In genomic region chr2:69781321-69782248, GRCh38 we compare ENCODE assay signal across 1 cellular context.
TF ChIP-seq lines count a peak whose summit lies in the region.

No MANE protein-coding gene starts in this region.

TF ChIP-seq in HepG2, 621 proteins besides CTCF, POLR2A, EP300 and RAD21 (continued from another document and continues in another):
- 0 out of 2 replicates have a peak, but pooled peaks have one; percentile 34 for TF ChIP-seq BCL3 (CRISPR knock-in tag; IDR thresholded peaks at IDR 0.05)
- peak; percentile 91 for TF ChIP-seq ZNF644 (CRISPR knock-in tag; IDR thresholded peaks at IDR 0.05; ENCODE audit: low read depth)
- TF ChIP-seq RFXANK (CRISPR knock-in tag; IDR thresholded peaks at IDR 0.05), result peak; percentile 84
- TF ChIP-seq HOMEZ (CRISPR knock-in tag; IDR thresholded peaks at IDR 0.05; ENCODE audit: low read depth), result peak; percentile 88; the same call in 1 of the 2 replicates
- TF ChIP-seq SNAPC2 (CRISPR knock-in tag; IDR thresholded peaks at IDR 0.05), result peak; percentile 73; the same call in 1 of the 2 replicates
- TF ChIP-seq, protein P1, sequence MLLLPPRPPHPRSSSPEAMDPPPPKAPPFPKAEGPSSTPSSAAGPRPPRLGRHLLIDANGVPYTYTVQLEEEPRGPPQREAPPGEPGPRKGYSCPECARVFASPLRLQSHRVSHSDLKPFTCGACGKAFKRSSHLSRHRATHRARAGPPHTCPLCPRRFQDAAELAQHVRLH (CRISPR knock-in tag; IDR thresholded peaks at IDR 0.05; ENCODE audit: borderline replicate concordance, low read depth), result peak; percentile 95; the same call in 1 of the 2 replicates
- TF ChIP-seq ATF7-NPFF (CRISPR knock-in tag; IDR thresholded peaks at IDR 0.05; ENCODE audit: low read depth), result no peak
- TF ChIP-seq, protein P2, sequence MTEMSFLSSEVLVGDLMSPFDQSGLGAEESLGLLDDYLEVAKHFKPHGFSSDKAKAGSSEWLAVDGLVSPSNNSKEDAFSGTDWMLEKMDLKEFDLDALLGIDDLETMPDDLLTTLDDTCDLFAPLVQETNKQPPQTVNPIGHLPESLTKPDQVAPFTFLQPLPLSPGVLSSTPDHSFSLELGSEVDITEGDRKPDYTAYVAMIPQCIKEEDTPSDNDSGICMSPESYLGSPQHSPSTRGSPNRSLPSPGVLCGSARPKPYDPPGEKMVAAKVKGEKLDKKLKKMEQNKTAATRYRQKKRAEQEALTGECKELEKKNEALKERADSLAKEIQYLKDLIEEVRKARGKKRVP (CRISPR knock-in tag; IDR thresholded peaks at IDR 0.05), result peak in 1 of 2 experiments; percentile 85; a peak in 2 of 4 replicates
- TF ChIP-seq, protein P3, sequence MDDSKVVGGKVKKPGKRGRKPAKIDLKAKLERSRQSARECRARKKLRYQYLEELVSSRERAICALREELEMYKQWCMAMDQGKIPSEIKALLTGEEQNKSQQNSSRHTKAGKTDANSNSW (CRISPR knock-in tag; IDR thresholded peaks at IDR 0.05; ENCODE audit: borderline replicate concordance), result no peak
- peak; percentile 89; the same call in 1 of the 2 replicates for TF ChIP-seq ETV5 (CRISPR knock-in tag; IDR thresholded peaks at IDR 0.05; ENCODE audit: borderline replicate concordance)
- TF ChIP-seq ZSCAN29 (CRISPR knock-in tag; conservative IDR thresholded peaks at IDR 0.05), result peak; percentile 84; the same call in 1 of the 2 replicates
- peak; percentile 36; the same call in 1 of the 2 replicates for TF ChIP-seq JDP2 (CRISPR knock-in tag; IDR thresholded peaks at IDR 0.05; ENCODE audit: borderline replicate concordance)
- TF ChIP-seq, protein P4, sequence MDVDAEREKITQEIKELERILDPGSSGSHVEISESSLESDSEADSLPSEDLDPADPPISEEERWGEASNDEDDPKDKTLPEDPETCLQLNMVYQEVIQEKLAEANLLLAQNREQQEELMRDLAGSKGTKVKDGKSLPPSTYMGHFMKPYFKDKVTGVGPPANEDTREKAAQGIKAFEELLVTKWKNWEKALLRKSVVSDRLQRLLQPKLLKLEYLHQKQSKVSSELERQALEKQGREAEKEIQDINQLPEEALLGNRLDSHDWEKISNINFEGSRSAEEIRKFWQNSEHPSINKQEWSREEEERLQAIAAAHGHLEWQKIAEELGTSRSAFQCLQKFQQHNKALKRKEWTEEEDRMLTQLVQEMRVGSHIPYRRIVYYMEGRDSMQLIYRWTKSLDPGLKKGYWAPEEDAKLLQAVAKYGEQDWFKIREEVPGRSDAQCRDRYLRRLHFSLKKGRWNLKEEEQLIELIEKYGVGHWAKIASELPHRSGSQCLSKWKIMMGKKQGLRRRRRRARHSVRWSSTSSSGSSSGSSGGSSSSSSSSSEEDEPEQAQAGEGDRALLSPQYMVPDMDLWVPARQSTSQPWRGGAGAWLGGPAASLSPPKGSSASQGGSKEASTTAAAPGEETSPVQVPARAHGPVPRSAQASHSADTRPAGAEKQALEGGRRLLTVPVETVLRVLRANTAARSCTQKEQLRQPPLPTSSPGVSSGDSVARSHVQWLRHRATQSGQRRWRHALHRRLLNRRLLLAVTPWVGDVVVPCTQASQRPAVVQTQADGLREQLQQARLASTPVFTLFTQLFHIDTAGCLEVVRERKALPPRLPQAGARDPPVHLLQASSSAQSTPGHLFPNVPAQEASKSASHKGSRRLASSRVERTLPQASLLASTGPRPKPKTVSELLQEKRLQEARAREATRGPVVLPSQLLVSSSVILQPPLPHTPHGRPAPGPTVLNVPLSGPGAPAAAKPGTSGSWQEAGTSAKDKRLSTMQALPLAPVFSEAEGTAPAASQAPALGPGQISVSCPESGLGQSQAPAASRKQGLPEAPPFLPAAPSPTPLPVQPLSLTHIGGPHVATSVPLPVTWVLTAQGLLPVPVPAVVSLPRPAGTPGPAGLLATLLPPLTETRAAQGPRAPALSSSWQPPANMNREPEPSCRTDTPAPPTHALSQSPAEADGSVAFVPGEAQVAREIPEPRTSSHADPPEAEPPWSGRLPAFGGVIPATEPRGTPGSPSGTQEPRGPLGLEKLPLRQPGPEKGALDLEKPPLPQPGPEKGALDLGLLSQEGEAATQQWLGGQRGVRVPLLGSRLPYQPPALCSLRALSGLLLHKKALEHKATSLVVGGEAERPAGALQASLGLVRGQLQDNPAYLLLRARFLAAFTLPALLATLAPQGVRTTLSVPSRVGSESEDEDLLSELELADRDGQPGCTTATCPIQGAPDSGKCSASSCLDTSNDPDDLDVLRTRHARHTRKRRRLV (CRISPR knock-in tag; IDR thresholded peaks at IDR 0.05), result no peak
- TF ChIP-seq, protein P5, sequence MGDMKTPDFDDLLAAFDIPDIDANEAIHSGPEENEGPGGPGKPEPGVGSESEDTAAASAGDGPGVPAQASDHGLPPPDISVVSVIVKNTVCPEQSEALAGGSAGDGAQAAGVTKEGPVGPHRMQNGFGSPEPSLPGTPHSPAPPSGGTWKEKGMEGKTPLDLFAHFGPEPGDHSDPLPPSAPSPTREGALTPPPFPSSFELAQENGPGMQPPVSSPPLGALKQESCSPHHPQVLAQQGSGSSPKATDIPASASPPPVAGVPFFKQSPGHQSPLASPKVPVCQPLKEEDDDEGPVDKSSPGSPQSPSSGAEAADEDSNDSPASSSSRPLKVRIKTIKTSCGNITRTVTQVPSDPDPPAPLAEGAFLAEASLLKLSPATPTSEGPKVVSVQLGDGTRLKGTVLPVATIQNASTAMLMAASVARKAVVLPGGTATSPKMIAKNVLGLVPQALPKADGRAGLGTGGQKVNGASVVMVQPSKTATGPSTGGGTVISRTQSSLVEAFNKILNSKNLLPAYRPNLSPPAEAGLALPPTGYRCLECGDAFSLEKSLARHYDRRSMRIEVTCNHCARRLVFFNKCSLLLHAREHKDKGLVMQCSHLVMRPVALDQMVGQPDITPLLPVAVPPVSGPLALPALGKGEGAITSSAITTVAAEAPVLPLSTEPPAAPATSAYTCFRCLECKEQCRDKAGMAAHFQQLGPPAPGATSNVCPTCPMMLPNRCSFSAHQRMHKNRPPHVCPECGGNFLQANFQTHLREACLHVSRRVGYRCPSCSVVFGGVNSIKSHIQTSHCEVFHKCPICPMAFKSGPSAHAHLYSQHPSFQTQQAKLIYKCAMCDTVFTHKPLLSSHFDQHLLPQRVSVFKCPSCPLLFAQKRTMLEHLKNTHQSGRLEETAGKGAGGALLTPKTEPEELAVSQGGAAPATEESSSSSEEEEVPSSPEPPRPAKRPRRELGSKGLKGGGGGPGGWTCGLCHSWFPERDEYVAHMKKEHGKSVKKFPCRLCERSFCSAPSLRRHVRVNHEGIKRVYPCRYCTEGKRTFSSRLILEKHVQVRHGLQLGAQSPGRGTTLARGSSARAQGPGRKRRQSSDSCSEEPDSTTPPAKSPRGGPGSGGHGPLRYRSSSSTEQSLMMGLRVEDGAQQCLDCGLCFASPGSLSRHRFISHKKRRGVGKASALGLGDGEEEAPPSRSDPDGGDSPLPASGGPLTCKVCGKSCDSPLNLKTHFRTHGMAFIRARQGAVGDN (CRISPR knock-in tag; IDR thresholded peaks at IDR 0.05), result no peak
- no peak for TF ChIP-seq SP1 (IDR thresholded peaks at IDR 0.05)
- TF ChIP-seq SP1 (CRISPR knock-in tag; IDR thresholded peaks at IDR 0.05), result 0 out of 2 replicates have a peak, but pooled peaks have one; percentile 32
- peak; percentile 67 for TF ChIP-seq ELF1 (CRISPR knock-in tag; IDR thresholded peaks at IDR 0.05)
- TF ChIP-seq E2F1 (CRISPR knock-in tag; IDR thresholded peaks at IDR 0.05), result no peak
- TF ChIP-seq, protein P6, sequence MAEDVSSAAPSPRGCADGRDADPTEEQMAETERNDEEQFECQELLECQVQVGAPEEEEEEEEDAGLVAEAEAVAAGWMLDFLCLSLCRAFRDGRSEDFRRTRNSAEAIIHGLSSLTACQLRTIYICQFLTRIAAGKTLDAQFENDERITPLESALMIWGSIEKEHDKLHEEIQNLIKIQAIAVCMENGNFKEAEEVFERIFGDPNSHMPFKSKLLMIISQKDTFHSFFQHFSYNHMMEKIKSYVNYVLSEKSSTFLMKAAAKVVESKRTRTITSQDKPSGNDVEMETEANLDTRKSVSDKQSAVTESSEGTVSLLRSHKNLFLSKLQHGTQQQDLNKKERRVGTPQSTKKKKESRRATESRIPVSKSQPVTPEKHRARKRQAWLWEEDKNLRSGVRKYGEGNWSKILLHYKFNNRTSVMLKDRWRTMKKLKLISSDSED (CRISPR knock-in tag; IDR thresholded peaks at IDR 0.05), result no peak
- peak; percentile 32; the same call in 1 of the 2 replicates for TF ChIP-seq ZNF317 (CRISPR knock-in tag; IDR thresholded peaks at IDR 0.05)
- TF ChIP-seq ZNF256 (CRISPR knock-in tag; conservative IDR thresholded peaks at IDR 0.05), result no peak
- peak; percentile 87; the same call in 1 of the 2 replicates for TF ChIP-seq STAT5B (CRISPR knock-in tag; IDR thresholded peaks at IDR 0.05)
- no peak for TF ChIP-seq PLRG1 (conservative IDR thresholded peaks at IDR 0.05)
- TF ChIP-seq HIVEP1 (CRISPR knock-in tag; IDR thresholded peaks at IDR 0.05), result no peak
- no peak for TF ChIP-seq ZNF720 (CRISPR knock-in tag; IDR thresholded peaks at IDR 0.05)
- peak; percentile 98 for TF ChIP-seq SKIL (CRISPR knock-in tag; IDR thresholded peaks at IDR 0.05; ENCODE audit: borderline replicate concordance)
- peak; percentile 50; the same call in 1 of the 2 replicates for TF ChIP-seq GMEB1 (CRISPR knock-in tag; IDR thresholded peaks at IDR 0.05; ENCODE audit: borderline replicate concordance)
- TF ChIP-seq ZNF883 (CRISPR knock-in tag; IDR thresholded peaks at IDR 0.05; ENCODE audit: not compliant biosample characterization), result no peak
- peak; percentile 73; the same call in 1 of the 2 replicates for TF ChIP-seq YEATS2 (CRISPR knock-in tag; IDR thresholded peaks at IDR 0.05; ENCODE audit: borderline replicate concordance)
- TF ChIP-seq DPF2 (CRISPR knock-in tag; IDR thresholded peaks at IDR 0.05; ENCODE audit: borderline replicate concordance, low read depth), result peak; percentile 96
- TF ChIP-seq HNF4G (IDR thresholded peaks at IDR 0.05; ENCODE audit: borderline replicate concordance, low read depth, low read length), result peak; percentile 94
- peak; percentile 80; the same call in 1 of the 2 replicates for TF ChIP-seq HNF4G (CRISPR knock-in tag; IDR thresholded peaks at IDR 0.05; ENCODE audit: borderline replicate concordance, low read depth)
- TF ChIP-seq MLX (CRISPR knock-in tag; IDR thresholded peaks at IDR 0.05), result peak; percentile 91
- TF ChIP-seq FOXA1 (IDR thresholded peaks at IDR 0.05), result peak; percentile 80
- peak; percentile 97 for TF ChIP-seq FOXA1 (CRISPR knock-in tag; IDR thresholded peaks at IDR 0.05)
